Comparison of ENCODE assay signal across 29 cellular contexts in the genomic region with DNA sequence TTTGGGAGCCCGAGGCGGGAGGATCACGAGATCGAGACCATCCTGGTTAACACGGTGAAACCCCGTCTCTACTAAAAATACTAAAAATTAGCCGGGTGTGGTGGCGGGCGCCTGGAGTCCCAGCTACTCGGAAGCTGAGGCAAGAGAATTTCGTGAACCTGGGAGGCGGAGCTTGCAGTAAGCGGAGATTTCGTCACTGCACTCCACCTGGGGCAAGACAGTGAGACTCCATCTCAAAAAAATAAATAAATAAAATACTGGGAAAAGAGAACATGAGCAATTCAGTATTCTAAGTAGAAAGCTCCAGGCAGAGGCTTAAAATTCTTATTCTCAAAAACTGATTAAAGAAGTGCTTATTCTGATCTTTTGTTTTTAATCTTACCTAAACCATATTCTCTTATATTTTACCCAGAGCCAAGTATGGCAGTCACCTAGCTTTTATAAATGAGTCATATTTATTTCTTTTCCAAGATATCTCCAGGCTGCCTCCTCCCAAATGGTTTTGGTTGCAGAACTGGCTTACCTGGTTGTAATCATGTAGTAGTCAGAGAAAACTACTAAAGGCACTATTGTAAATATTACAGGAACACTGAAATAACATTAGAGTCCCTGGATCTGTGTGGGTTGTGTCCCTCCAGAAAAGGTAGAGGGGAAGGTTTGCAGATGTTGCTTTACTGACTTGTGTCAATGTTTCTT.
"Had no signal": no experiment of that assay in that cellular context is flagged by ENCODE, and none has a peak within 500 bp of the region (broad histone marks: within the 10 kb centered on the region; RNA-seq: fewer than 3 reads in every experiment).

No MANE protein-coding gene starts in this region.

- H3K9me3 ChIP-seq: body of pancreas had no signal

- H3K36me3 Mint-ChIP-seq: activated CD4-positive, alpha-beta memory T cell treated with anti-CD3 and anti-CD28 coated beads for 36 hours; activated naive CD4-positive, alpha-beta T cell treated with anti-CD3 and anti-CD28 coated beads, Interleukin-2, amount 50 U/mL, for 72 hours; T-cell had no signal

- H3K4me3 ChIP-seq: ascending aorta, body of pancreas, SK-N-MC had no signal

- ATAC-seq: activated naive CD4-positive, alpha-beta T cell treated with anti-CD3 and anti-CD28 coated beads, Interleukin-2, amount 50 U/mL, for 72 hours; activated naive CD8-positive, alpha-beta T cell treated with anti-CD3 and anti-CD28 coated beads, Interleukin-2, amount 50 U/mL, for 24 hours; activated T-cell treated with anti-CD3 and anti-CD28 coated beads, Interleukin-2, amount 50 U/mL, for 4 hours; body of pancreas; HepG2; Right ventricle myocardium inferior; T-cell had no signal

- DNase-seq: activated CD4-positive, alpha-beta memory T cell treated with anti-CD3 and anti-CD28 coated beads for 36 hours; activated CD4-positive, alpha-beta T cell treated with anti-CD3 and anti-CD28 coated beads, Interleukin-2, amount 10 ng/mL, durations not matched to agents 7 days and 5 days; activated CD4-positive, CD25-positive, alpha-beta regulatory T cell; activated CD8-positive, alpha-beta memory T cell treated with anti-CD3 and anti-CD28 coated beads for 24 hours; activated effector memory CD4-positive, alpha-beta T cell treated with anti-CD3 and anti-CD28 coated beads, Interleukin-2, amount 50 U/mL, for 16 hours; activated naive CD4-positive, alpha-beta T cell treated with Interleukin-2 at 50 U/mL for 16 hours; activated naive CD8-positive, alpha-beta T cell treated with anti-CD3 and anti-CD28 coated beads, Interleukin-2, amount 50 U/mL, for 24 hours; activated T-cell treated with anti-CD3 and anti-CD28 coated beads, Interleukin-2, amount 50 U/mL, for 4 hours; amniotic stem cell; body of pancreas; Karpas-422; NCI-H1048; NCI-H1930; NCI-H2171 treated with DMSO at 0.1 percent for 48 hours; NCI-H345; NCI-H510A; NCI-H526 treated with DMSO at 0.1 percent for 48 hours; NCI-H82; NK-92 treated with Interleukin-12 subunit alpha and Interleukin-12 subunit beta, amount 100 ng/mL, for 24 hours; OCI-M1; T-cell; T-helper 2 cell; T1000 had no signal

- H3K4me1 Mint-ChIP-seq: activated CD4-positive, alpha-beta T cell treated with anti-CD3 and anti-CD28 coated beads, Interleukin-2, amount 10 ng/mL, durations not matched to agents 7 days and 5 days; activated naive CD8-positive, alpha-beta T cell treated with anti-CD3 and anti-CD28 coated beads, Interleukin-2, amount 50 U/mL, for 24 hours; T-cell had no signal

- H3K36me3 ChIP-seq: ascending aorta had no signal

- H3K4me1 ChIP-seq: body of pancreas had no signal

- FAIRE-seq: HepG2, TTC549 had no signal

- H3K4me3 Mint-ChIP-seq: activated CD4-positive, alpha-beta memory T cell treated with anti-CD3 and anti-CD28 coated beads for 36 hours; activated CD4-positive, alpha-beta T cell treated with anti-CD3 and anti-CD28 coated beads, Interleukin-2, amount 10 ng/mL, durations not matched to agents 7 days and 5 days; activated naive CD8-positive, alpha-beta T cell treated with anti-CD3 and anti-CD28 coated beads, Interleukin-2, amount 50 U/mL, for 24 hours; activated T-cell treated with anti-CD3 and anti-CD28 coated beads, Interleukin-2, amount 50 U/mL, for 4 hours; T-cell had no signal

- H3K9me3 Mint-ChIP-seq: activated CD4-positive, alpha-beta T cell treated with anti-CD3 and anti-CD28 coated beads, Interleukin-2, amount 10 ng/mL, durations not matched to agents 7 days and 5 days; activated naive CD4-positive, alpha-beta T cell treated with anti-CD3 and anti-CD28 coated beads, Interleukin-2, amount 50 U/mL, for 72 hours had no signal

- H3K27ac ChIP-seq: ascending aorta, body of pancreas, SK-N-MC had no signal

- H3K27me3 ChIP-seq: ascending aorta, body of pancreas had no signal

- H3K27ac Mint-ChIP-seq: activated CD4-positive, alpha-beta memory T cell treated with anti-CD3 and anti-CD28 coated beads for 36 hours; activated CD4-positive, alpha-beta T cell treated with anti-CD3 and anti-CD28 coated beads, Interleukin-2, amount 10 ng/mL, durations not matched to agents 7 days and 5 days; activated naive CD4-positive, alpha-beta T cell treated with anti-CD3 and anti-CD28 coated beads, Interleukin-2, amount 50 U/mL, for 72 hours; activated naive CD8-positive, alpha-beta T cell treated with anti-CD3 and anti-CD28 coated beads, Interleukin-2, amount 50 U/mL, for 24 hours; T-cell had no signal
